1 cellular context compared by ENCODE assay signal in genomic region chr16:10625595-10626357, GRCh38.
TF ChIP-seq lines count a peak whose summit lies in the region.

No MANE protein-coding gene starts in this region.

TF ChIP-seq in HepG2, 621 proteins besides CTCF, POLR2A, EP300 and RAD21 (continued from another document and continues in another):
- TF ChIP-seq PAXIP1 (CRISPR knock-in tag; conservative IDR thresholded peaks at IDR 0.05) (peak; percentile 41), HCFC1 (IDR thresholded peaks at IDR 0.05; ENCODE audit: low read depth, low read length) (no peak), MAFK (conservative IDR thresholded peaks at IDR 0.05 in 1 of 2, IDR thresholded peaks at IDR 0.05 in 1 of 2; ENCODE audit: low read length in 2 of 2) (peak; percentile 98 to 99), RXRB (CRISPR knock-in tag; IDR thresholded peaks at IDR 0.05; ENCODE audit: borderline replicate concordance) (peak; percentile 55; the same call in 1 of the 2 replicates), RARA (CRISPR knock-in tag; IDR thresholded peaks at IDR 0.05) (peak; percentile 45), FOXO1 (CRISPR knock-in tag; IDR thresholded peaks at IDR 0.05) (peak; percentile 71; the same call in 1 of the 2 replicates), ZNF609 (CRISPR knock-in tag; IDR thresholded peaks at IDR 0.05; ENCODE audit: borderline replicate concordance) (0 out of 2 replicates have a peak, but pooled peaks have one; percentile 12), HMG20A (CRISPR knock-in tag; IDR thresholded peaks at IDR 0.05; ENCODE audit: borderline replicate concordance) (peak; percentile 50; the same call in 1 of the 2 replicates), ZFP91 (CRISPR knock-in tag; IDR thresholded peaks at IDR 0.05; ENCODE audit: borderline replicate concordance) (no peak), XBP1 (CRISPR knock-in tag; IDR thresholded peaks at IDR 0.05) (no peak), CBX2 (IDR thresholded peaks at IDR 0.05; ENCODE audit: low read depth, low read length) (no peak), CBX2 (CRISPR knock-in tag; IDR thresholded peaks at IDR 0.05; ENCODE audit: low read depth) (no peak), ZNF713 (CRISPR knock-in tag; IDR thresholded peaks at IDR 0.05) (no peak), CEBPB (IDR thresholded peaks at IDR 0.05; ENCODE audit: borderline replicate concordance, low read depth, low read length) (peak; percentile 76), KLF6 (CRISPR knock-in tag; IDR thresholded peaks at IDR 0.05) (peak; percentile 51; the same call in 1 of the 2 replicates), SMC3 (IDR thresholded peaks at IDR 0.05; ENCODE audit: low read length) (peak; percentile 17; the same call in 1 of the 2 replicates), KLF13 (CRISPR knock-in tag; IDR thresholded peaks at IDR 0.05) (no peak), CEBPG (CRISPR knock-in tag; IDR thresholded peaks at IDR 0.05) (peak; percentile 61), ZBTB40 (IDR thresholded peaks at IDR 0.05) (no peak), ZBTB40 (CRISPR knock-in tag; IDR thresholded peaks at IDR 0.05) (0 out of 2 replicates have a peak, but pooled peaks have one; percentile 46), ZFAT (CRISPR knock-in tag; conservative IDR thresholded peaks at IDR 0.05) (no peak), JUND (CRISPR knock-in tag; IDR thresholded peaks at IDR 0.05) (peak; percentile 25; the same call in 1 of the 2 replicates), ZNF441 (CRISPR knock-in tag; IDR thresholded peaks at IDR 0.05; ENCODE audit: borderline replicate concordance) (no peak), NFE2L2 (IDR thresholded peaks at IDR 0.05; ENCODE audit: low read length) (peak; percentile 100), FOXP1 (IDR thresholded peaks at IDR 0.05) (no peak), FOXP1 (CRISPR knock-in tag; IDR thresholded peaks at IDR 0.05) (peak; percentile 47), NR2F6 (IDR thresholded peaks at IDR 0.05) (no peak), NR2F6 (CRISPR knock-in tag; IDR thresholded peaks at IDR 0.05) (peak; percentile 31; the same call in 1 of the 2 replicates), THAP11 (CRISPR knock-in tag; IDR thresholded peaks at IDR 0.05) (peak; percentile 70), ZBTB4 (CRISPR knock-in tag; IDR thresholded peaks at IDR 0.05; ENCODE audit: borderline replicate concordance) (no peak), THAP8 (CRISPR knock-in tag; IDR thresholded peaks at IDR 0.05; ENCODE audit: borderline replicate concordance) (no peak), FOXA3 (CRISPR knock-in tag; IDR thresholded peaks at IDR 0.05) (peak; percentile 92), REPIN1 (CRISPR knock-in tag; IDR thresholded peaks at IDR 0.05; ENCODE audit: borderline replicate concordance, low read depth) (no peak), ZNF335 (CRISPR knock-in tag; IDR thresholded peaks at IDR 0.05) (0 out of 2 replicates have a peak, but pooled peaks have one; percentile 18), FOXA1 (IDR thresholded peaks at IDR 0.05) (no peak), FOXA1 (CRISPR knock-in tag; IDR thresholded peaks at IDR 0.05) (peak; percentile 88), ZNF350 (CRISPR knock-in tag; IDR thresholded peaks at IDR 0.05; ENCODE audit: borderline replicate concordance, low read depth) (no peak), KLF15 (CRISPR knock-in tag; IDR thresholded peaks at IDR 0.05; ENCODE audit: borderline replicate concordance) (no peak), ISL2 (CRISPR knock-in tag; IDR thresholded peaks at IDR 0.05) (no peak), POGZ (CRISPR knock-in tag; IDR thresholded peaks at IDR 0.05) (peak; percentile 54; the same call in 1 of the 2 replicates)
